In the genomic region with DNA sequence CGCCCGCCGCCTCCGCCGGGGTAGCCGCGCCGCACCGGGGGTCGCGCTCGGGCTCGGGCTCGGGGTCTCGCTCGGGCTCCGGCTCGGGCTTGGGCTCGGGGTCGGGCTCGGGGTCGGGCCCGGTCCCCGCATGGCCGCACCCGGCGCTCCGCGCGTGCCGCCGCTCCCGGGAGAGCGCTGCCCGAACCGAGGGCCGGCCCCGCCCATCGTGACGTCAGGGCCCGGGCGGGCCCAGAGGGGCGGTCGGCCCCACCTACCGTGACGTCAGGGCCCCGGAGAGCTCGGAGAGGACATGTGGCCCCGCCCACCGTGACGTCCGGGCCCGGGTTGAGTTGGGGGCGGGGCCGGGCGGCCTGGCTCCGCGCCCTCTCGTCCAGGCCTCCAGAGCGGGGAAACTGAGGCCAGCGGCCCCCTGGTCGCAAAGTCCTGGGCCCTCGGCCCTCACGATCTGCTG, we compare ENCODE assay signal across 8 cellular contexts. TPM values are rescaled to one million over a fixed set of nuclear protein-coding genes. Genes with fewer than 3 reads are reported as not detected.
DNase-seq lines count a peak whose midpoint lies in the region; ATAC-seq, FAIRE-seq and TF ChIP-seq lines count a peak whose summit lies in the region.

A gene with protein sequence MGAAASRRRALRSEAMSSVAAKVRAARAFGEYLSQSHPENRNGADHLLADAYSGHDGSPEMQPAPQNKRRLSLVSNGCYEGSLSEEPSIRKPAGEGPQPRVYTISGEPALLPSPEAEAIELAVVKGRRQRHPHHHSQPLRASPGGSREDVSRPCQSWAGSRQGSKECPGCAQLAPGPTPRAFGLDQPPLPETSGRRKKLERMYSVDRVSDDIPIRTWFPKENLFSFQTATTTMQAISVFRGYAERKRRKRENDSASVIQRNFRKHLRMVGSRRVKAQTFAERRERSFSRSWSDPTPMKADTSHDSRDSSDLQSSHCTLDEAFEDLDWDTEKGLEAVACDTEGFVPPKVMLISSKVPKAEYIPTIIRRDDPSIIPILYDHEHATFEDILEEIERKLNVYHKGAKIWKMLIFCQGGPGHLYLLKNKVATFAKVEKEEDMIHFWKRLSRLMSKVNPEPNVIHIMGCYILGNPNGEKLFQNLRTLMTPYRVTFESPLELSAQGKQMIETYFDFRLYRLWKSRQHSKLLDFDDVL (minus strand): TSS at position 188 of the 454 bp plus-strand sequence. CDS start 232 bp downstream, outside the sequence.

- peaks cover 8% of the 10 kb centered on the region for H3K79me2 ChIP-seq in mammary epithelial cell (ENCODE audit: insufficient read depth, low read length)

- H3K27me3 ChIP-seq in mammary epithelial cell (ENCODE audit: insufficient read depth, low read length) (no peaks in the 10 kb centered on the region), small intestine (ENCODE audit: control insufficient read depth in 2 of 2, insufficient read depth in 2 of 2, low read length in 2 of 2) (no peaks in the 10 kb centered on the region)

- peaks cover 3% of the 10 kb centered on the region; the same call in 1 of the 2 replicates for H3K36me3 Mint-ChIP-seq in WTC11

- dilution Hi-C loops in mammary epithelial cell (cut with HindIII; ENCODE audit: low sequenced_read_pairs) = no loop called here

- intact Hi-C loops in mammary epithelial cell (cut with micrococcal nuclease) = loop anchor here (1.0 to 10.0 kb wide), 2 partner anchors 95 to 664 kb away; partner anchors contain the start of genes CCDC183 and TMEM141

- H3K9ac ChIP-seq in mammary epithelial cell (ENCODE audit: insufficient read depth, low read length) = peak within 1 kb of the TSS; percentile 57

- H3K36me3 ChIP-seq in mammary epithelial cell (ENCODE audit: insufficient read depth, low read length) (no peaks in the 10 kb centered on the region), small intestine (ENCODE audit: control insufficient read depth in 2 of 2, insufficient read depth in 2 of 2, low read length in 2 of 2) (no peaks in the 10 kb centered on the region)

- H3K4me1 Mint-ChIP-seq in WTC11 = peaks cover 6% of the 10 kb centered on the region

- in situ Hi-C loops in mammary epithelial cell (cut with MboI; ENCODE audit: low sequenced_read_pairs in 2 of 2) = no loop called here

- H3K4me2 ChIP-seq in mammary epithelial cell (ENCODE audit: insufficient read depth, low read depth, low read length) = peak within 1 kb of the TSS; percentile 99

- peak; percentile 95 for DNase-seq in NCI-H2196 (lab: John Stamatoyannopoulos, UW; ENCODE audit: unreplicated experiment)
- peak; percentile 90 for DNase-seq in WTC11 (ENCODE audit: low spot score)
- DNase-seq in mammary epithelial cell = peak; percentile 84
- peak; percentile 100 for DNase-seq in iPS-NIHi7 (ENCODE audit: extremely low spot score)
- DNase-seq in small intestine = peak; percentile 94

- H3K4me3 Mint-ChIP-seq in WTC11 = peak within 1 kb of the TSS; percentile 30

- POLR2A ChIA-PET in WTC11 (lab: Charles Lee) = no interaction called here

- no peaks in the 10 kb centered on the region for H3K27me3 Mint-ChIP-seq in WTC11 (ENCODE audit: low read depth)

- peak within 1 kb of the TSS; percentile 44 to 91 (median 79) for H3K4me3 ChIP-seq in mammary epithelial cell (replicated peaks in 1 of 3; ENCODE audit: insufficient read depth in 1 of 3, low read depth in 2 of 3, low read length in 3 of 3)
- peak within 1 kb of the TSS; percentile 39 to 75 for H3K4me3 ChIP-seq in small intestine (ENCODE audit: low read depth in 1 of 2, low read length in 2 of 2)

- no peaks in the 10 kb centered on the region for H3K9me3 ChIP-seq in mammary epithelial cell (replicated peaks; ENCODE audit: insufficient read depth, low read length)
- no peaks in the 10 kb centered on the region for H3K9me3 ChIP-seq in small intestine (ENCODE audit: control insufficient read depth, low read depth)

- CTCF ChIA-PET in WTC11 (lab: Charles Lee) = interaction anchor here (0.5 to 1.0 kb wide), 9 partner anchors 13 to 430 kb away, joined by 3 to 18 read pairs (median 5); partner anchors contain the start of genes ENTPD8, EXD3 and NOXA1
- CTCF ChIA-PET in mammary epithelial cell (lab: Charles Lee; ENCODE audit: low non-redundant PET) = no interaction called here

- H3K4me1 ChIP-seq in mammary epithelial cell (ENCODE audit: insufficient read depth, low read length) = peaks cover 15% of the 10 kb centered on the region
- peaks cover 5 to 7% of the 10 kb centered on the region in 2 donors for H3K4me1 ChIP-seq in small intestine (ENCODE audit: control insufficient read depth in 2 of 2, insufficient read depth in 1 of 2, low read depth in 1 of 2, low read length in 1 of 2)

- TF ChIP-seq CTCF in 22Rv1 (IDR thresholded peaks at IDR 0.05) (no peak), WTC11 (IDR thresholded peaks at IDR 0.05) (no peak), mammary epithelial cell (conservative IDR thresholded peaks at IDR 0.05 in 1 of 2, IDR thresholded peaks at IDR 0.05 in 1 of 2; ENCODE audit: extremely low read depth in 1 of 2, insufficient read depth in 1 of 2, low read depth in 1 of 2, low read length in 2 of 2) (no peak)

- ATAC-seq in GM18517 (IDR thresholded peaks at IDR 0.05; ENCODE audit: unreplicated experiment) (peak; percentile 36), HG03045 (IDR thresholded peaks at IDR 0.05; ENCODE audit: unreplicated experiment) (peak; percentile 68), WTC11 (peak; percentile 51)

- no peaks in the 10 kb centered on the region for H3K9me3 Mint-ChIP-seq in WTC11

- no peak for FAIRE-seq in small intestine (lab: Jason Lieb, UNC)

- H3K27ac ChIP-seq in 22Rv1 = peak within 1 kb of the TSS; percentile 56
- H3K27ac ChIP-seq in mammary epithelial cell (ENCODE audit: insufficient read depth, low read depth, low read length) = peak within 1 kb of the TSS; percentile 41
- peak within 1 kb of the TSS; percentile 61 to 80 for H3K27ac ChIP-seq in small intestine (ENCODE audit: low read depth in 1 of 2, low read length in 1 of 2)

- no peak within 1 kb of the TSS for H3K27ac Mint-ChIP-seq in WTC11

- BruUV-seq in mammary epithelial cell (replicated peaks; lab: Mats Ljungman, UMichigan) = no TSS peak

- WGBS in mammary epithelial cell (ENCODE audit: low coverage, missing lambda C conversion rate) = no CpG with 5 or more reads among the region's 64 CpGs
- 0 to 1% (median 1%) methylated on average over 28 to 64 of the region's 64 CpGs for WGBS in small intestine, 3 donors

- H4K20me1 ChIP-seq in mammary epithelial cell (ENCODE audit: insufficient read depth, low read length) = no peaks in the 10 kb centered on the region

- H2AFZ ChIP-seq in mammary epithelial cell (ENCODE audit: low read depth, low read length) = peak within 1 kb of the TSS; percentile 93

TF ChIP-seq in WTC11, 78 proteins besides CTCF, POLR2A, EP300 and RAD21 (continues in another document):
- TF ChIP-seq CREM (CRISPR knock-in tag; IDR thresholded peaks at IDR 0.05) (no peak; the same call in none of the 2 replicates), MYBL2 (CRISPR knock-in tag; IDR thresholded peaks at IDR 0.05) (no peak), STAT6 (CRISPR knock-in tag; conservative IDR thresholded peaks at IDR 0.05; ENCODE audit: low read depth) (no peak), TEAD1 (CRISPR knock-in tag; IDR thresholded peaks at IDR 0.05) (0 out of 2 replicates have a peak, but pooled peaks have one; percentile 14), RORB (CRISPR knock-in tag; IDR thresholded peaks at IDR 0.05) (no peak), ZNF396 (CRISPR knock-in tag; IDR thresholded peaks at IDR 0.05; ENCODE audit: borderline replicate concordance) (no peak), ZNF232 (CRISPR knock-in tag; IDR thresholded peaks at IDR 0.05) (0 out of 2 replicates have a peak, but pooled peaks have one; percentile 28), SP1 (CRISPR knock-in tag; conservative IDR thresholded peaks at IDR 0.05) (peak; percentile 95), ZNF416 (CRISPR knock-in tag; IDR thresholded peaks at IDR 0.05) (no peak), ZNF219 (CRISPR knock-in tag; IDR thresholded peaks at IDR 0.05; ENCODE audit: borderline replicate concordance) (no peak)
- TF ChIP-seq, protein P1, sequence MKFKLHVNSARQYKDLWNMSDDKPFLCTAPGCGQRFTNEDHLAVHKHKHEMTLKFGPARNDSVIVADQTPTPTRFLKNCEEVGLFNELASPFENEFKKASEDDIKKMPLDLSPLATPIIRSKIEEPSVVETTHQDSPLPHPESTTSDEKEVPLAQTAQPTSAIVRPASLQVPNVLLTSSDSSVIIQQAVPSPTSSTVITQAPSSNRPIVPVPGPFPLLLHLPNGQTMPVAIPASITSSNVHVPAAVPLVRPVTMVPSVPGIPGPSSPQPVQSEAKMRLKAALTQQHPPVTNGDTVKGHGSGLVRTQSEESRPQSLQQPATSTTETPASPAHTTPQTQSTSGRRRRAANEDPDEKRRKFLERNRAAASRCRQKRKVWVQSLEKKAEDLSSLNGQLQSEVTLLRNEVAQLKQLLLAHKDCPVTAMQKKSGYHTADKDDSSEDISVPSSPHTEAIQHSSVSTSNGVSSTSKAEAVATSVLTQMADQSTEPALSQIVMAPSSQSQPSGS (CRISPR knock-in tag; IDR thresholded peaks at IDR 0.05; ENCODE audit: borderline replicate concordance, low read depth) = no peak
- TF ChIP-seq, protein P2, sequence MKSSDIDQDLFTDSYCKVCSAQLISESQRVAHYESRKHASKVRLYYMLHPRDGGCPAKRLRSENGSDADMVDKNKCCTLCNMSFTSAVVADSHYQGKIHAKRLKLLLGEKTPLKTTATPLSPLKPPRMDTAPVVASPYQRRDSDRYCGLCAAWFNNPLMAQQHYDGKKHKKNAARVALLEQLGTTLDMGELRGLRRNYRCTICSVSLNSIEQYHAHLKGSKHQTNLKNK (CRISPR knock-in tag; IDR thresholded peaks at IDR 0.05) = no peak

RNA-seq across cellular contexts. Expression of the gene that starts here (rescaled TPM):
- total RNA-seq in WTC11 (2021) = 61.6 to 63.7 TPM (median 61.9 TPM) in 3 replicates
- 10 to 100 TPM; 29.7 to 42.0 TPM for total RNA-seq in mammary epithelial cell
- polyA plus RNA-seq in mammary epithelial cell = 28.2 TPM
- 35.2 TPM for polyA minus RNA-seq in mammary epithelial cell
- 10 to 100 TPM; 34.0 to 76.9 (median 57.3) TPM for polyA plus RNA-seq in small intestine

Comparison
In these comparisons a context has a peak if more than half of its experiments do, and no peak if none do; other contexts are left out.
1. Peak in every context shown above with its lines: DNase-seq, ATAC-seq, H3K4me3 ChIP-seq and H3K27ac ChIP-seq.